Comparison of ENCODE assay signal across 16 cellular contexts in the genomic region with DNA sequence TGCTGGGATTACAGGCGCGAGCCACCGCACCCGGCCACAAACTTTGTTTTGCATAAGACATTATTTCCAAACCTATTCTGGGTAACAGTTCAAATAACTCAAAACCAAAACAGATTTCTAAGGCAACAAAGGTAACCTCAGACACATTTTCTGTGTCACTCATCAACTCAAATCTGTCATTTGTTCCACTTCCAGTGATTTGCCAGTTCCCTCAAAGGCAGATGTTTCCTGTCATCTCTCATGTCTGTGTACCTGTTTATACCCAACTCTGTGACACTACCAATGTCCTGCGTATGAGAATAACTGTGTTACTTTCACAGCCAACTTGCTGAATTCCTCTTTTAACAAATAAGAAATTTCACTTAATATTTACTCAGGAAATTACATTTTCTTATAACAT. TPM values are rescaled to one million over a fixed set of nuclear protein-coding genes. Genes with fewer than 3 reads are reported as not detected.
A peak's percentile ranks its signal among the peaks of the same experiment; 100 is the strongest.
DNase-seq lines count a peak whose midpoint lies in the region; ATAC-seq and TF ChIP-seq lines count a peak whose summit lies in the region.
"Had no signal": no experiment of that assay in that cellular context is flagged by ENCODE, and none has a peak within 500 bp of the region (broad histone marks: within the 10 kb centered on the region; RNA-seq: fewer than 3 reads in every experiment).

No MANE protein-coding gene starts in this region.

- H3K27ac ChIP-seq in gastroesophageal sphincter (no peak overlapping the region), GM23338 (ENCODE audit: low read depth) (no peak overlapping the region)
- H3K27ac ChIP-seq: A549, pancreas had no signal

- no peaks in the 10 kb centered on the region for H4K20me1 ChIP-seq in GM23338 (replicated peaks; ENCODE audit: insufficient read depth)

- 70 to 78% methylated on average over 1 to 5 of the region's 5 CpGs for WGBS in gastroesophageal sphincter (ENCODE audit: low coverage in 1 of 2), 2 donors

- H3F3A ChIP-seq in GM23338 (replicated peaks; ENCODE audit: low read depth) = no peaks in the 10 kb centered on the region

- TF ChIP-seq EP300 in gastroesophageal sphincter (IDR thresholded peaks at IDR 0.05) = no peak

- H3K27me3 ChIP-seq in gastroesophageal sphincter (no peaks in the 10 kb centered on the region), GM23338 (ENCODE audit: insufficient read depth) (no peaks in the 10 kb centered on the region)
- H3K27me3 ChIP-seq: pancreas had no signal

- H3K27me3 Mint-ChIP-seq in activated T-cell treated with anti-CD3 and anti-CD28 coated beads, Interleukin-2, amount 50 U/mL, for 72 hours (ENCODE audit: low read depth) = peaks cover 10% of the 10 kb centered on the region
- H3K27me3 Mint-ChIP-seq in GM23338 (ENCODE audit: insufficient read depth, low read depth, poor library complexity) = peaks cover 2% of the 10 kb centered on the region
- H3K27me3 Mint-ChIP-seq: effector memory CD8-positive, alpha-beta T cell had no signal

- peaks cover 7% of the 10 kb centered on the region for H3K4me1 Mint-ChIP-seq in activated T-cell treated with anti-CD3 and anti-CD28 coated beads, Interleukin-2, amount 50 U/mL, for 72 hours (ENCODE audit: low read depth)
- H3K4me1 Mint-ChIP-seq in GM23338 = peaks cover 7% of the 10 kb centered on the region; the same call in 2 of the 3 replicates

- no peaks in the 10 kb centered on the region for H3K36me3 ChIP-seq in gastroesophageal sphincter
- no peaks in the 10 kb centered on the region for H3K36me3 ChIP-seq in GM23338 (ENCODE audit: insufficient read depth)
- H3K36me3 ChIP-seq: pancreas had no signal

- H3K27ac Mint-ChIP-seq in activated T-cell treated with anti-CD3 and anti-CD28 coated beads, Interleukin-2, amount 50 U/mL, for 72 hours = no peak overlapping the region
- H3K27ac Mint-ChIP-seq in GM23338 = no peak overlapping the region
- H3K27ac Mint-ChIP-seq: effector memory CD8-positive, alpha-beta T cell had no signal

- H3K36me3 Mint-ChIP-seq in activated T-cell treated with anti-CD3 and anti-CD28 coated beads, Interleukin-2, amount 50 U/mL, for 72 hours (ENCODE audit: insufficient read depth in 2 of 2) = no peaks in the 10 kb centered on the region
- H3K36me3 Mint-ChIP-seq in GM23338 (ENCODE audit: low read depth) = no peaks in the 10 kb centered on the region

- no peaks in the 10 kb centered on the region for H3K9me3 Mint-ChIP-seq in activated T-cell treated with anti-CD3 and anti-CD28 coated beads, Interleukin-2, amount 50 U/mL, for 72 hours
- H3K9me3 Mint-ChIP-seq in GM23338 = no peaks in the 10 kb centered on the region

- H3K9me3 ChIP-seq in gastroesophageal sphincter = no peaks in the 10 kb centered on the region
- H3K9me3 ChIP-seq: A549, pancreas, SK-N-SH had no signal

- H3K4me1 ChIP-seq in gastroesophageal sphincter (no peaks in the 10 kb centered on the region), GM23338 (ENCODE audit: insufficient read depth) (no peaks in the 10 kb centered on the region)
- H3K4me1 ChIP-seq: A549, pancreas had no signal

- no peak overlapping the region for H3K4me3 Mint-ChIP-seq in activated T-cell treated with anti-CD3 and anti-CD28 coated beads, Interleukin-2, amount 50 U/mL, for 72 hours
- H3K4me3 Mint-ChIP-seq in GM23338 = no peak overlapping the region
- H3K4me3 Mint-ChIP-seq: effector memory CD8-positive, alpha-beta T cell had no signal

- DNase-seq in activated T-cell treated with anti-CD3 and anti-CD28 coated beads, Interleukin-2, amount 50 U/mL, for 72 hours = peak in 1 of 2 donors; percentile 27
- no peak for DNase-seq in activated T-cell treated with anti-CD3 and anti-CD28 coated beads, Interleukin-2, amount 50 U/mL, for 48 hours
- no peak for DNase-seq in NCI-H146 (lab: John Stamatoyannopoulos, UW)
- DNase-seq in OCI-M2 (lab: John Stamatoyannopoulos, UW; ENCODE audit: unreplicated experiment) = no peak
- no peak for DNase-seq in GM23338 (ENCODE audit: low spot score)
- DNase-seq: effector memory CD8-positive, alpha-beta T cell; glutamatergic neuron; pancreas; SK-N-SH; stimulated activated CD4-positive, alpha-beta T cell treated with anti-CD3 and anti-CD28 coated beads, Interleukin-2, amount 100 ng/mL, for 48 hours had no signal

- H3K4me3 ChIP-seq in gastroesophageal sphincter (no peak overlapping the region), GM23338 (no peak overlapping the region)
- H3K4me3 ChIP-seq: A549, pancreas had no signal

- H3K9me2 ChIP-seq in GM23338 (ENCODE audit: insufficient read depth) = no peaks in the 10 kb centered on the region
- H3K9me2 ChIP-seq: SK-N-SH had no signal

- no peak overlapping the region for H3K4me2 ChIP-seq in GM23338
- H3K4me2 ChIP-seq: A549, SK-N-SH had no signal

- no peaks in the 10 kb centered on the region for H3K79me2 ChIP-seq in GM23338 (replicated peaks; ENCODE audit: insufficient read depth)

- TF ChIP-seq CTCF in gastroesophageal sphincter (IDR thresholded peaks at IDR 0.05) (no peak), GM23338 (conservative IDR thresholded peaks at IDR 0.05; ENCODE audit: low read depth in 2 of 2) (no peak)

- no peak for TF ChIP-seq POLR2A in gastroesophageal sphincter (IDR thresholded peaks at IDR 0.05)

- peak; percentile 60 to 88 for ATAC-seq in activated T-cell treated with anti-CD3 and anti-CD28 coated beads, Interleukin-2, amount 50 U/mL, for 72 hours (replicated peaks in 1 of 2)
- ATAC-seq in GM21786 (IDR thresholded peaks at IDR 0.05; ENCODE audit: unreplicated experiment) = peak; percentile 42
- peak; percentile 86 for ATAC-seq in HG03175 (IDR thresholded peaks at IDR 0.05; ENCODE audit: unreplicated experiment)
- ATAC-seq in gastroesophageal sphincter = no peak
- ATAC-seq in GM23338 = no peak
- ATAC-seq: A549; effector memory CD8-positive, alpha-beta T cell; pancreas had no signal

- H2AFZ ChIP-seq in GM23338 = no peak overlapping the region

TF ChIP-seq in GM23338, 12 proteins besides CTCF, POLR2A, EP300 and RAD21:
- no peak for TF ChIP-seq NANOG (IDR thresholded peaks at IDR 0.05; ENCODE audit: borderline replicate concordance)

RNA-seq across cellular contexts. Expression of gene SCN3A, which starts 54.4 kb away (rescaled TPM):
- total RNA-seq in activated T-cell treated with anti-CD3 and anti-CD28 coated beads, Interleukin-2, amount 50 U/mL, for 72 hours = under 1 TPM in 1 of 2 donors, not detected in 1; 0.24 TPM
- 1 to 10 TPM in 3 of 4 donors, under 1 TPM in 1; 0.62 to 5.7 (median 1.4) TPM for total RNA-seq in gastroesophageal sphincter
- total RNA-seq in GM23338 (2014; rRNA removed; shearing (Covaris generic)) = 0.66 TPM in 1 of 2 replicates, not detected in the other
- not detected in 2 replicates for polyA plus RNA-seq in GM23338 (2016; fragmentation: Nextera tagmentation; extraction: Ambion mirVana)
- total RNA-seq: activated CD8-positive, alpha-beta memory T cell treated with anti-CD3 and anti-CD28 coated beads for 36 hours; H1 had no signal

Comparison
In these comparisons a context has a peak if more than half of its experiments do, and no peak if none do; other contexts are left out.
1. ATAC-seq: peak in activated T-cell treated with anti-CD3 and anti-CD28 coated beads, Interleukin-2, amount 50 U/mL, for 72 hours (2 of 2), GM21786 (single experiment) and HG03175 (single experiment); none in gastroesophageal sphincter (single experiment) and GM23338 (single experiment).